15 cellular contexts compared by ENCODE assay signal in genomic region chr16:4081035-4081434, GRCh38. TPM values are rescaled to one million over a fixed set of nuclear protein-coding genes. Genes with fewer than 3 reads are reported as not detected.
DNase-seq lines count a peak whose midpoint lies in the region; ATAC-seq and TF ChIP-seq lines count a peak whose summit lies in the region.
"Had no signal": no experiment of that assay in that cellular context is flagged by ENCODE, and none has a peak within 500 bp of the region (broad histone marks: within the 10 kb centered on the region; RNA-seq: fewer than 3 reads in every experiment).

No MANE protein-coding gene starts in this region.

- H3K9me3 ChIP-seq in DND-41 (ENCODE audit: insufficient read depth, low read length, severe bottlenecking) = no peaks in the 10 kb centered on the region
- no peaks in the 10 kb centered on the region for H3K9me3 ChIP-seq in neuronal stem cell (replicated peaks in 1 of 2; ENCODE audit: control insufficient read depth in 2 of 2, insufficient read depth in 1 of 2, low read depth in 1 of 2, low read length in 2 of 2)
- H3K9me3 ChIP-seq: pancreas had no signal

- no peak overlapping the region for H3K4ac ChIP-seq in neuronal stem cell (ENCODE audit: low read length)

- peak overlapping the region; percentile 52 to 55 for H3K27ac Mint-ChIP-seq in effector memory CD8-positive, alpha-beta T cell
- H3K27ac Mint-ChIP-seq in progenitor cell of endocrine pancreas = no peak overlapping the region
- H3K27ac Mint-ChIP-seq: CD8-positive, alpha-beta T cell had no signal

- peaks cover 0 to 3% of the 10 kb centered on the region in 2 donors for H3K9me3 Mint-ChIP-seq in effector memory CD8-positive, alpha-beta T cell
- H3K9me3 Mint-ChIP-seq in progenitor cell of endocrine pancreas (ENCODE audit: low read depth) = peaks cover 7% of the 10 kb centered on the region
- H3K9me3 Mint-ChIP-seq: CD8-positive, alpha-beta T cell had no signal

- H2AK5ac ChIP-seq in neuronal stem cell (ENCODE audit: low read depth, low read length) = no peak overlapping the region

- H2BK15ac ChIP-seq in neuronal stem cell (ENCODE audit: low read length) = no peak overlapping the region

- no peak overlapping the region for H2BK12ac ChIP-seq in neuronal stem cell (ENCODE audit: low read length)

- ATAC-seq in DND-41 (ENCODE audit: insufficient read depth, low read depth) = peak; percentile 19; the same call in 1 of the 3 replicates
- ATAC-seq in effector memory CD8-positive, alpha-beta T cell (replicated peaks) = no peak
- no peak for ATAC-seq in GM19463 (IDR thresholded peaks at IDR 0.05; ENCODE audit: unreplicated experiment)
- ATAC-seq: left ventricle myocardium superior, SK-N-SH treated with all-trans-retinoic acid at 6 μM for 48 hours had no signal

- H3K36me3 ChIP-seq in DND-41 (ENCODE audit: insufficient read depth, low read length) = no peaks in the 10 kb centered on the region
- H3K36me3 ChIP-seq in neuronal stem cell (replicated peaks in 1 of 2; ENCODE audit: control insufficient read depth in 2 of 2, insufficient read depth in 2 of 2, low read length in 2 of 2) = no peaks in the 10 kb centered on the region
- no peaks in the 10 kb centered on the region for H3K36me3 ChIP-seq in H7 (replicated peaks; ENCODE audit: control insufficient read depth, insufficient read depth, low read length)
- H3K36me3 ChIP-seq: pancreas had no signal

- H2BK5ac ChIP-seq in neuronal stem cell (ENCODE audit: low read length) = no peak overlapping the region

- H3K36me3 Mint-ChIP-seq in effector memory CD8-positive, alpha-beta T cell (ENCODE audit: insufficient read depth) = peaks cover 12% of the 10 kb centered on the region
- H3K36me3 Mint-ChIP-seq in progenitor cell of endocrine pancreas (ENCODE audit: insufficient read depth) = peaks cover 2% of the 10 kb centered on the region
- H3K36me3 Mint-ChIP-seq: CD8-positive, alpha-beta T cell had no signal

- no peak overlapping the region for H3K14ac ChIP-seq in neuronal stem cell (ENCODE audit: low read length)

- H3K79me1 ChIP-seq in neuronal stem cell (ENCODE audit: low read depth, low read length) = no peaks in the 10 kb centered on the region

- H4K8ac ChIP-seq in neuronal stem cell (ENCODE audit: low read depth, low read length) = no peak overlapping the region

- peaks cover 25% of the 10 kb centered on the region in 2 donors for H3K4me1 Mint-ChIP-seq in effector memory CD8-positive, alpha-beta T cell (ENCODE audit: low read depth in 2 of 2)
- no peaks in the 10 kb centered on the region for H3K4me1 Mint-ChIP-seq in progenitor cell of endocrine pancreas (ENCODE audit: low read depth)

- H3K9ac ChIP-seq in DND-41 (ENCODE audit: low read depth, low read length) (no peak overlapping the region), neuronal stem cell (ENCODE audit: low read depth, low read length, poor library complexity) (no peak overlapping the region)

- H3K4me1 ChIP-seq in DND-41 (ENCODE audit: insufficient read depth, low read length) = no peaks in the 10 kb centered on the region
- H3K4me1 ChIP-seq in neuronal stem cell (ENCODE audit: control insufficient read depth in 2 of 2, insufficient read depth in 1 of 2, low read depth in 1 of 2, low read length in 2 of 2) = peaks cover 0 to 4% of the 10 kb centered on the region in 2 donors
- H3K4me1 ChIP-seq: pancreas had no signal

- WGBS in neuronal stem cell (ENCODE audit: extremely low coverage in 2 of 2, insufficient read length in 2 of 2, insufficient replicate concordance in 1 of 2), 2 donors = no CpG with 5 or more reads among the region's 10 CpGs

- no peak overlapping the region for H3K23ac ChIP-seq in neuronal stem cell (ENCODE audit: low read depth, low read length, poor library complexity)

- 0 out of 2 replicates have a peak, but pooled peaks cover 3% of the 10 kb centered on the region for H4K20me1 ChIP-seq in DND-41 (ENCODE audit: insufficient read depth, low read length)

- no peaks in the 10 kb centered on the region for H3K79me2 ChIP-seq in DND-41 (ENCODE audit: insufficient read depth, low read length)

- H2AFZ ChIP-seq in DND-41 (ENCODE audit: low read depth, low read length) (no peak overlapping the region), neuronal stem cell (ENCODE audit: low read length) (no peak overlapping the region)

- no peak for DNase-seq in DND-41
- peak; percentile 88 for DNase-seq in NCI-H2107 treated with DMSO at 0.1 percent for 48 hours (lab: John Stamatoyannopoulos, UW; ENCODE audit: unreplicated experiment)
- DNase-seq in effector memory CD8-positive, alpha-beta T cell = no peak
- no peak for DNase-seq in neuronal stem cell (ENCODE audit: low spot score)
- no peak for DNase-seq in activated effector memory CD4-positive, alpha-beta T cell treated with Interleukin-2 at 50 U/mL for 16 hours
- DNase-seq in H7 = no peak
- DNase-seq in progenitor cell of endocrine pancreas (ENCODE audit: low spot score, unreplicated experiment) = no peak
- DNase-seq: amniotic stem cell, left ventricle myocardium superior, NCI-H82, pancreas had no signal

- peaks cover 3% of the 10 kb centered on the region for H3K27me3 ChIP-seq in DND-41 (ENCODE audit: insufficient read depth, low read length, poor library complexity)
- no peaks in the 10 kb centered on the region for H3K27me3 ChIP-seq in neuronal stem cell (ENCODE audit: control insufficient read depth in 3 of 3, insufficient read depth in 3 of 3, low read depth in 1 of 3, low read length in 3 of 3)
- H3K27me3 ChIP-seq in H7 (ENCODE audit: control insufficient read depth, insufficient read depth, low read length) = no peaks in the 10 kb centered on the region
- H3K27me3 ChIP-seq: dorsolateral prefrontal cortex, pancreas had no signal

- H2BK120ac ChIP-seq in neuronal stem cell (ENCODE audit: low read depth, low read length) = no peak overlapping the region

- no peak overlapping the region for H3K27ac ChIP-seq in DND-41 (ENCODE audit: low read length)
- no peak overlapping the region for H3K27ac ChIP-seq in neuronal stem cell (replicated peaks; ENCODE audit: low read length)
- H3K27ac ChIP-seq: pancreas had no signal

- peak overlapping the region; percentile 60 for H3K18ac ChIP-seq in neuronal stem cell (ENCODE audit: low read length)

- peak overlapping the region; percentile 33 to 53 for H3K4me3 Mint-ChIP-seq in effector memory CD8-positive, alpha-beta T cell
- H3K4me3 Mint-ChIP-seq in progenitor cell of endocrine pancreas (ENCODE audit: low read depth) = no peak overlapping the region

- no peak for TF ChIP-seq CTCF in DND-41 (IDR thresholded peaks at IDR 0.05; ENCODE audit: borderline replicate concordance, extremely low read depth, low read length, poor library complexity, severe bottlenecking)
- no peak for TF ChIP-seq CTCF in progenitor cell of endocrine pancreas (IDR thresholded peaks at IDR 0.05; ENCODE audit: unreplicated experiment)

- H4K91ac ChIP-seq in neuronal stem cell (ENCODE audit: low read depth, low read length, poor library complexity) = no peak overlapping the region

- no peaks in the 10 kb centered on the region for H3K27me3 Mint-ChIP-seq in effector memory CD8-positive, alpha-beta T cell
- peaks cover 4% of the 10 kb centered on the region for H3K27me3 Mint-ChIP-seq in progenitor cell of endocrine pancreas

- H3K4me3 ChIP-seq in DND-41 (ENCODE audit: low read depth in 1 of 2, low read length in 2 of 2) (no peak overlapping the region), neuronal stem cell (ENCODE audit: low read length in 2 of 2) (no peak overlapping the region), H7 (ENCODE audit: insufficient read depth, low read depth, low read length) (no peak overlapping the region)
- H3K4me3 ChIP-seq: pancreas had no signal

- no peak overlapping the region for H3K4me2 ChIP-seq in DND-41 (ENCODE audit: insufficient read depth, low read length)
- no peak overlapping the region for H3K4me2 ChIP-seq in neuronal stem cell (ENCODE audit: insufficient read depth, low read length, poor library complexity, severe bottlenecking)

RNA-seq across cellular contexts. Expression of gene ADCY9, which starts 35.2 kb away (rescaled TPM):
- 3.3 TPM for polyA plus RNA-seq in neuronal stem cell (2013, experiment 1 of 2)
- polyA plus RNA-seq in neuronal stem cell (2013, experiment 2 of 2) = 3.1 TPM
- 6.0 and 6.5 TPM in 2 replicates for total RNA-seq in H7 (2014; rRNA removed; shearing (Covaris generic))
- total RNA-seq in progenitor cell of endocrine pancreas = 4.9 and 6.9 TPM in 2 replicates
